22 cellular contexts compared by ENCODE assay signal in the genomic region with DNA sequence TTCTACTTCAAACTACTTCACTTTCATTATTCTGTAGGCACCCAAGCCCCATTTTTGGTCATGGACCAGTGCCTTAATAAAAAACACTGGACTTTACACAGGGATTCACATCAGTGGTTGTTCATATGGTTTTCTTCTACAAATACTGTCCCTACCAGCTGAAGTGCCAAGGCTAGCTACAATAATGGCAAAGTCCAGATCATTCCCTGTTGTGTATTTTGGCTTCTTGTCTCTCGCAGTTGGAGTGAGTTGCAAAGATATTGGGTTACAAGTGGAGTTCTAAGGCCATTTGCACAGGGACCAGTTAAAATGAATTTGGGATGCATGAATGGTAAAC. TPM values are rescaled to one million over a fixed set of nuclear protein-coding genes. Genes with fewer than 3 reads are reported as not detected.
DNase-seq lines count a peak whose midpoint lies in the region; ATAC-seq and TF ChIP-seq lines count a peak whose summit lies in the region.
"Had no signal": no experiment of that assay in that cellular context is flagged by ENCODE, and none has a peak within 500 bp of the region (broad histone marks: within the 10 kb centered on the region; RNA-seq: fewer than 3 reads in every experiment).

No MANE protein-coding gene starts in this region.

- 0 out of 2 replicates have a peak, but pooled peaks cover 3% of the 10 kb centered on the region for H3K9me3 ChIP-seq in Caco-2
- peaks cover 0 to 4% of the 10 kb centered on the region in 2 donors for H3K9me3 ChIP-seq in right atrium auricular region
- H3K9me3 ChIP-seq: neutrophil, testis had no signal

- DNase-seq in Caco-2 = no peak
- DNase-seq in NCI-H345 (lab: John Stamatoyannopoulos, UW) = peak; percentile 82
- DNase-seq in left colon = no peak
- no peak for DNase-seq in right atrium auricular region (ENCODE audit: low spot score)
- no peak for DNase-seq in mesenteric fat pad (ENCODE audit: low spot score)
- DNase-seq in osteocyte (ENCODE audit: extremely low spot score, unreplicated experiment) = no peak
- DNase-seq: activated CD8-positive, alpha-beta T cell treated with anti-CD3 and anti-CD28 coated beads for 36 hours; activated naive CD4-positive, alpha-beta T cell; activated T-cell treated with anti-CD3 and anti-CD28 coated beads, Interleukin-2, amount 50 U/mL, for 1 hour; central memory CD4-positive, alpha-beta T cell; effector CD4-positive, alpha-beta T cell; esophagus squamous epithelium; left ventricle myocardium inferior; OCI-M1; testis had no signal

- H3K27ac Mint-ChIP-seq in Caco-2 (ENCODE audit: unreplicated experiment) (no peak overlapping the region), osteocyte (ENCODE audit: unreplicated experiment) (no peak overlapping the region)
- H3K27ac Mint-ChIP-seq: activated CD8-positive, alpha-beta T cell treated with anti-CD3 and anti-CD28 coated beads for 36 hours; IgD-negative memory B cell; stimulated activated effector memory CD8-positive, alpha-beta T cell treated with anti-CD3 and anti-CD28 coated beads, Interleukin-12 subunit alpha, Interleukin-12 subunit beta, amount 100 ng/mL, for 72 hours; WTC11 had no signal

- no peaks in the 10 kb centered on the region for H3K27me3 ChIP-seq in Caco-2 (replicated peaks; ENCODE audit: control insufficient read depth, insufficient read depth, low read length)
- H3K27me3 ChIP-seq in right atrium auricular region = no peaks in the 10 kb centered on the region
- H3K27me3 ChIP-seq: esophagus squamous epithelium, neutrophil, SJCRH30, testis had no signal

- no peak overlapping the region for H3K4me3 Mint-ChIP-seq in Caco-2 (ENCODE audit: unreplicated experiment)
- H3K4me3 Mint-ChIP-seq in osteocyte (ENCODE audit: unreplicated experiment) = no peak overlapping the region
- H3K4me3 Mint-ChIP-seq: activated CD8-positive, alpha-beta T cell treated with anti-CD3 and anti-CD28 coated beads for 36 hours; IgD-negative memory B cell; stimulated activated effector memory CD8-positive, alpha-beta T cell treated with anti-CD3 and anti-CD28 coated beads, Interleukin-12 subunit alpha, Interleukin-12 subunit beta, amount 100 ng/mL, for 72 hours; WTC11 had no signal

- peaks cover 10% of the 10 kb centered on the region for H3K9me3 Mint-ChIP-seq in Caco-2 (ENCODE audit: unreplicated experiment)
- peaks cover 12% of the 10 kb centered on the region for H3K9me3 Mint-ChIP-seq in osteocyte (ENCODE audit: unreplicated experiment)

- TSS peak; percentile 24 for BruUV-seq in Caco-2 (replicated peaks; lab: Mats Ljungman, UMichigan)

- H3K27me3 Mint-ChIP-seq in Caco-2 (ENCODE audit: insufficient read depth, unreplicated experiment) (no peaks in the 10 kb centered on the region), osteocyte (ENCODE audit: unreplicated experiment) (no peaks in the 10 kb centered on the region)
- H3K27me3 Mint-ChIP-seq: activated CD8-positive, alpha-beta T cell treated with anti-CD3 and anti-CD28 coated beads for 36 hours; IgD-negative memory B cell had no signal

- ATAC-seq in left colon = peak; percentile 87
- ATAC-seq in GM18867 (IDR thresholded peaks at IDR 0.05; ENCODE audit: unreplicated experiment) = no peak
- ATAC-seq: activated CD8-positive, alpha-beta T cell treated with anti-CD3 and anti-CD28 coated beads for 36 hours; stimulated activated effector memory CD8-positive, alpha-beta T cell treated with anti-CD3 and anti-CD28 coated beads, Interleukin-12 subunit alpha, Interleukin-12 subunit beta, amount 100 ng/mL, for 72 hours; WTC11 had no signal

- H3K27ac ChIP-seq in right atrium auricular region = no peak overlapping the region
- H3K27ac ChIP-seq: esophagus squamous epithelium, left ventricle myocardium inferior, neutrophil, SJCRH30, testis had no signal

- H3K4me1 ChIP-seq in Caco-2 (peaks cover 4% of the 10 kb centered on the region; the same call in 1 of the 2 replicates), right atrium auricular region (no peaks in the 10 kb centered on the region)
- H3K4me1 ChIP-seq: esophagus squamous epithelium, testis had no signal

- POLR2A ChIA-PET in Caco-2 (lab: Charles Lee) = interaction anchor here (0.6 to 1.1 kb wide), 2 partner anchors 16 to 177 kb away, joined by 3 to 12 read pairs; partner anchors contain the start of gene ANKRD17

- H3K4me1 Mint-ChIP-seq in Caco-2 (ENCODE audit: low read depth, unreplicated experiment) (peaks cover 21% of the 10 kb centered on the region), osteocyte (ENCODE audit: unreplicated experiment) (peaks cover 6% of the 10 kb centered on the region)
- H3K4me1 Mint-ChIP-seq: stimulated activated effector memory CD8-positive, alpha-beta T cell treated with anti-CD3 and anti-CD28 coated beads, Interleukin-12 subunit alpha, Interleukin-12 subunit beta, amount 100 ng/mL, for 72 hours; WTC11 had no signal

- intact Hi-C loops in Caco-2 (cut with micrococcal nuclease; ENCODE audit: unreplicated experiment) = no loop called here
- intact Hi-C loops in left colon (cut with DNase I, micrococcal nuclease) = no loop called here

- CTCF ChIA-PET in Caco-2 (lab: Charles Lee) = no interaction called here

- TF ChIP-seq CTCF in Caco-2 (IDR thresholded peaks at IDR 0.05; ENCODE audit: insufficient read depth in 1 of 2, low read depth in 1 of 2, low read length in 1 of 2, severe bottlenecking in 1 of 2, unreplicated experiment in 1 of 2) = no peak
- TF ChIP-seq CTCF in right atrium auricular region (IDR thresholded peaks at IDR 0.05) = no peak
- no peak for TF ChIP-seq CTCF in osteocyte (IDR thresholded peaks at IDR 0.05)

- H3K36me3 ChIP-seq in Caco-2 (ENCODE audit: control insufficient read depth, insufficient read depth, low read length) (no peaks in the 10 kb centered on the region), right atrium auricular region (no peaks in the 10 kb centered on the region)
- H3K36me3 ChIP-seq: esophagus squamous epithelium, left ventricle myocardium inferior, neutrophil, SJCRH30 had no signal

- TF ChIP-seq RAD21 in Ishikawa (IDR thresholded peaks at IDR 0.05; ENCODE audit: low read depth) = no peak

- peak; percentile 27; the same call in 1 of the 2 replicates for TF ChIP-seq EP300 in Ishikawa (IDR thresholded peaks at IDR 0.05; ENCODE audit: borderline replicate concordance)

- H3K4me3 ChIP-seq in Caco-2 (ENCODE audit: low read depth, low read length) (no peak overlapping the region), right atrium auricular region (no peak overlapping the region)
- H3K4me3 ChIP-seq: esophagus squamous epithelium, left ventricle myocardium inferior, SJCRH30, testis had no signal

- peaks cover under 1% of the 10 kb centered on the region for H3K36me3 Mint-ChIP-seq in Caco-2 (ENCODE audit: insufficient read depth, unreplicated experiment)
- H3K36me3 Mint-ChIP-seq in osteocyte (ENCODE audit: unreplicated experiment) = peaks cover 15% of the 10 kb centered on the region
- H3K36me3 Mint-ChIP-seq: stimulated activated effector memory CD8-positive, alpha-beta T cell treated with anti-CD3 and anti-CD28 coated beads, Interleukin-12 subunit alpha, Interleukin-12 subunit beta, amount 100 ng/mL, for 72 hours had no signal

TF ChIP-seq in Ishikawa, 13 proteins besides CTCF, POLR2A, EP300 and RAD21:
- TF ChIP-seq EGR1 (IDR thresholded peaks at IDR 0.05) (no peak), TCF12 (IDR thresholded peaks at IDR 0.05; ENCODE audit: low read depth) (peak; percentile 20), NFIC (IDR thresholded peaks at IDR 0.05) (peak; percentile 49)

RNA-seq across cellular contexts. Expression of gene ANKRD17, which starts 16.7 kb away (rescaled TPM):
- total RNA-seq in Caco-2 (2022) = 66.8 and 73.0 TPM in 2 replicates
- 10 to 100 TPM; 58.3 to 61.1 TPM for total RNA-seq in left colon
- total RNA-seq in right atrium auricular region = 10 to 100 TPM; 47.1 to 56.3 TPM
- total RNA-seq in mesenteric fat pad = 65.8 TPM
- 68.5 and 76.0 TPM in 2 replicates for total RNA-seq in osteocyte
